1 cellular context compared by ENCODE assay signal in the genomic region with DNA sequence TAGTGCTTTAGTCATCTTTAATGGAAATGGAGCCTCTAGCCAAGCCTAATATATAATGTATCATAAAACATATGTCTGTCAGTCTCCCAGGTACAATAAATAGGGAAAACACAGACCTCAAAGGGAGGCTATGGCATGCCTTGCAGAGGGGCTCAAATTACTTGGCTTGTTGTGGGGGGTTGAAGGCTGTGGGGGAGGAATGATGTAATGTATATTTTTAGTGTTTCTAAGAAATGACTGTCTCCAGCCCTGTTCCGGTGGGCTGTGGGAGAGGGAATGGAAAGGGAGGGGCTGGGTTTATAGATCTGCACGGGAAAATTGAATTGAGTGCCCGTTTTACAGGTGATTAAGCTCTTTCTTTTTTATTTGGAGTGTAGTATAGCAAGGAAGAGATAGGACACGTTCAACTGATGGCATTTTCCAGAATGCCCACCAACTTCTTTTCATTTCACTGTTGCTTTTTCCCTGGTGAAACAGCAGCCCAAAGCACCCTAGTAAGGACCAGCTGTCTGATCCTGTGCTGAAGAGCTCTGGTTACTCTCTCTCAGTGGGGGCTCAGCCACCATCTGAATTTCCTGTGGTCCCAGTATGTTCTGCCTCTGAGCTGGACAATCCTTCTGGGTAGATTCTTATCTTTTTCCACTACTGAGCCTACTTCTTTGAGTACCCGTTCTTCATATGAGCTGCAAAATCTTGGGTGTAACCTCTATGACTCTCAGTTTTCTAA.
TF ChIP-seq lines count a peak whose summit lies in the region.

No MANE protein-coding gene starts in this region.

TF ChIP-seq in HEK293, 187 proteins besides CTCF, POLR2A, EP300 and RAD21 (continued from another document):
- peak; percentile 77 for TF ChIP-seq PRDM4 (tag by site-specific recombination; IDR thresholded peaks at IDR 0.05)
- TF ChIP-seq, protein P1, sequence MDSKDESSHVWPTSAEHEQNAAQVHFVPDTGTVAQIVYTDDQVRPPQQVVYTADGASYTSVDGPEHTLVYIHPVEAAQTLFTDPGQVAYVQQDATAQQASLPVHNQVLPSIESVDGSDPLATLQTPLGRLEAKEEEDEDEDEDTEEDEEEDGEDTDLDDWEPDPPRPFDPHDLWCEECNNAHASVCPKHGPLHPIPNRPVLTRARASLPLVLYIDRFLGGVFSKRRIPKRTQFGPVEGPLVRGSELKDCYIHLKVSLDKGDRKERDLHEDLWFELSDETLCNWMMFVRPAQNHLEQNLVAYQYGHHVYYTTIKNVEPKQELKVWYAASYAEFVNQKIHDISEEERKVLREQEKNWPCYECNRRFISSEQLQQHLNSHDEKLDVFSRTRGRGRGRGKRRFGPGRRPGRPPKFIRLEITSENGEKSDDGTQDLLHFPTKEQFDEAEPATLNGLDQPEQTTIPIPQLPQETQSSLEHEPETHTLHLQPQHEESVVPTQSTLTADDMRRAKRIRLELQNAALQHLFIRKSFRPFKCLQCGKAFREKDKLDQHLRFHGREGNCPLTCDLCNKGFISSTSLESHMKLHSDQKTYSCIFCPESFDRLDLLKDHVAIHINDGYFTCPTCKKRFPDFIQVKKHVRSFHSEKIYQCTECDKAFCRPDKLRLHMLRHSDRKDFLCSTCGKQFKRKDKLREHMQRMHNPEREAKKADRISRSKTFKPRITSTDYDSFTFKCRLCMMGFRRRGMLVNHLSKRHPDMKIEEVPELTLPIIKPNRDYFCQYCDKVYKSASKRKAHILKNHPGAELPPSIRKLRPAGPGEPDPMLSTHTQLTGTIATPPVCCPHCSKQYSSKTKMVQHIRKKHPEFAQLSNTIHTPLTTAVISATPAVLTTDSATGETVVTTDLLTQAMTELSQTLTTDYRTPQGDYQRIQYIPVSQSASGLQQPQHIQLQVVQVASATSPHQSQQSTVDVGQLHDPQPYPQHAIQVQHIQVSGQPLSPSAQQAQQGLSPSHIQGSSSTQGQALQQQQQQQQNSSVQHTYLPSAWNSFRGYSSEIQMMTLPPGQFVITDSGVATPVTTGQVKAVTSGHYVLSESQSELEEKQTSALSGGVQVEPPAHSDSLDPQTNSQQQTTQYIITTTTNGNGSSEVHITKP (tag by site-specific recombination; IDR thresholded peaks at IDR 0.05): peak; percentile 38; the same call in 1 of the 2 replicates
